In the genomic region with DNA sequence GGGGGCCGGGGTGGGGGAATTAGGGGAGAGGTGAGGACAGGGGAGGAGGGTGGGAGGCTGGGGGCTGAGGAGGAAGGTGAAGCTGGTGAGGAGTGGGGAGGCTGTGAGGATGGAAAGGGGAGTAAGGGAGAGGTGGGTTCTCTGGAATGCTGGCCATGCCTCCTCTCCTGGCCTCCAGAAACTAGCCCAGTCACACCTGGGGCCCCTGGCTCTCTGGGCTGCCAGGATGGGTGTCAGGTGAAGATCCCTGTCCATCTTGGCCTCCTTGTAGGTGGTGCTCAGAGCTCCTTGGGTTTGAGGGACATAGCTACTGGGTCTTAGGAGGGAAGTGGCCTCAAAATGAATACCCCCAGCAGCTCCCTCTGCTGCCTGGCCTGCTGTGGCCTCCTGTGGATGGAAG, we compare ENCODE assay signal across 19 cellular contexts. TPM values are rescaled to one million over a fixed set of nuclear protein-coding genes. Genes with fewer than 3 reads are reported as not detected.
A peak's percentile ranks its signal among the peaks of the same experiment; 100 is the strongest.
DNase-seq lines count a peak whose midpoint lies in the region; ATAC-seq and TF ChIP-seq lines count a peak whose summit lies in the region.
"Had no signal": no experiment of that assay in that cellular context is flagged by ENCODE, and none has a peak within 500 bp of the region (broad histone marks: within the 10 kb centered on the region; RNA-seq: fewer than 3 reads in every experiment).

No MANE protein-coding gene starts in this region.

- ATAC-seq in natural killer cell treated with Interleukin-12 subunit alpha and Interleukin-12 subunit beta and Interleukin-15 and Interleukin-18, amount 100 ng/mL, for 72 hours: no peak
- no peak for ATAC-seq in natural killer cell
- ATAC-seq in aorta (ENCODE audit: low FRiP score): no peak
- ATAC-seq in HG02885 (IDR thresholded peaks at IDR 0.05; ENCODE audit: poor library complexity, unreplicated experiment): no peak

- no peak for TF ChIP-seq CTCF in natural killer cell (IDR thresholded peaks at IDR 0.05)
- no peak for TF ChIP-seq CTCF in osteoblast (IDR thresholded peaks at IDR 0.05; ENCODE audit: extremely low read depth, low read depth, low read length)

- peak; percentile 8 for DNase-seq in activated CD8-positive, alpha-beta memory T cell treated with anti-CD3 and anti-CD28 coated beads, Interleukin-2, amount 50 U/mL, for 4 hours
- no peak for DNase-seq in activated CD8-positive, alpha-beta memory T cell treated with anti-CD3 and anti-CD28 coated beads, Interleukin-2, amount 50 U/mL, for 48 hours
- DNase-seq in natural killer cell treated with Interleukin-12 subunit alpha and Interleukin-12 subunit beta and Interleukin-15 and Interleukin-18, amount 100 ng/mL, for 72 hours (ENCODE audit: low spot score): peak; percentile 15
- DNase-seq in natural killer cell (no peak), osteoblast (ENCODE audit: insufficient read length, low spot score, missing footprints) (peak; percentile 65), aorta (peak; percentile 35 to 47), NCI-H187 treated with DMSO at 0.1 percent for 48 hours (lab: John Stamatoyannopoulos, UW) (no peak)
- DNase-seq: AML-193, KG1, MV-4-11, NCI-H1694 treated with DMSO at 0.1 percent for 48 hours, NCI-H2107, NCI-H2227 treated with DMSO at 0.1 percent for 48 hours, NCI-H510A treated with DMSO at 0.1 percent for 48 hours, NCI-H82, OCI-M1 had no signal

- no peaks in the 10 kb centered on the region for H3K36me3 Mint-ChIP-seq in natural killer cell treated with Interleukin-12 subunit alpha and Interleukin-12 subunit beta and Interleukin-15 and Interleukin-18, amount 100 ng/mL, for 72 hours
- no peaks in the 10 kb centered on the region for H3K36me3 Mint-ChIP-seq in natural killer cell

- H3K9me3 Mint-ChIP-seq in natural killer cell treated with Interleukin-12 subunit alpha and Interleukin-12 subunit beta and Interleukin-15 and Interleukin-18, amount 100 ng/mL, for 72 hours: no peaks in the 10 kb centered on the region
- no peaks in the 10 kb centered on the region for H3K9me3 Mint-ChIP-seq in natural killer cell

- peaks cover 49% of the 10 kb centered on the region for H3K79me2 ChIP-seq in osteoblast (ENCODE audit: insufficient read depth, low read length)

- H3K4me3 Mint-ChIP-seq in natural killer cell treated with Interleukin-12 subunit alpha and Interleukin-12 subunit beta and Interleukin-15 and Interleukin-18, amount 100 ng/mL, for 72 hours: no peak overlapping the region
- no peak overlapping the region for H3K4me3 Mint-ChIP-seq in natural killer cell

- WGBS in aorta, 2 donors: 94 to 97% methylated on average over 1 of the region's 1 CpG

- peaks cover 19 to 34% of the 10 kb centered on the region in 2 donors for H3K27me3 Mint-ChIP-seq in natural killer cell treated with Interleukin-12 subunit alpha and Interleukin-12 subunit beta and Interleukin-15 and Interleukin-18, amount 100 ng/mL, for 72 hours
- peaks cover 14 to 26% of the 10 kb centered on the region in 2 donors for H3K27me3 Mint-ChIP-seq in natural killer cell (ENCODE audit: low read depth in 2 of 2)

- no peak overlapping the region for H3K27ac ChIP-seq in osteoblast (ENCODE audit: low read depth, low read length)
- H3K27ac ChIP-seq in aorta (ENCODE audit: low read depth in 1 of 2, low read length in 2 of 2): no peak overlapping the region
- H3K27ac ChIP-seq: 22Rv1 had no signal

- no peaks in the 10 kb centered on the region for H3K4me1 Mint-ChIP-seq in natural killer cell treated with Interleukin-12 subunit alpha and Interleukin-12 subunit beta and Interleukin-15 and Interleukin-18, amount 100 ng/mL, for 72 hours (ENCODE audit: low read depth in 2 of 2)
- no peaks in the 10 kb centered on the region for H3K4me1 Mint-ChIP-seq in natural killer cell

- H4K20me1 ChIP-seq in osteoblast (ENCODE audit: insufficient read depth, low read length): peaks cover 16% of the 10 kb centered on the region

- H3K36me3 ChIP-seq in osteoblast (ENCODE audit: insufficient read depth, low read length) (peaks cover 43% of the 10 kb centered on the region), aorta (ENCODE audit: control insufficient read depth in 1 of 2, insufficient read depth in 2 of 2, low read length in 1 of 2) (no peaks in the 10 kb centered on the region)

- H3K4me2 ChIP-seq in osteoblast (ENCODE audit: insufficient read depth, low read length): no peak overlapping the region

- H3K27me3 ChIP-seq in osteoblast (ENCODE audit: insufficient read depth, low read length) (no peaks in the 10 kb centered on the region), aorta (ENCODE audit: control insufficient read depth in 1 of 2, insufficient read depth in 2 of 2, low read length in 1 of 2) (no peaks in the 10 kb centered on the region)

- H3K4me3 ChIP-seq in osteoblast (ENCODE audit: insufficient read depth, low read length): no peak overlapping the region
- H3K4me3 ChIP-seq in aorta (ENCODE audit: low read length in 2 of 2): no peak overlapping the region

- H3K9me3 ChIP-seq in osteoblast (ENCODE audit: low read depth, low read length) (no peaks in the 10 kb centered on the region), aorta (ENCODE audit: control insufficient read depth, low read length) (peaks cover 1% of the 10 kb centered on the region)

- no peak overlapping the region for H3K27ac Mint-ChIP-seq in natural killer cell treated with Interleukin-12 subunit alpha and Interleukin-12 subunit beta and Interleukin-15 and Interleukin-18, amount 100 ng/mL, for 72 hours
- no peak overlapping the region for H3K27ac Mint-ChIP-seq in natural killer cell

- H2AFZ ChIP-seq in osteoblast (ENCODE audit: low read length): no peak overlapping the region

- H3K4me1 ChIP-seq in osteoblast (ENCODE audit: insufficient read depth, low read length) (no peaks in the 10 kb centered on the region), aorta (ENCODE audit: control insufficient read depth in 1 of 2, insufficient read depth in 2 of 2, low read length in 2 of 2) (no peaks in the 10 kb centered on the region)

- intact Hi-C loops in natural killer cell (cut with micrococcal nuclease) (no loop called here), aorta (cut with DNase I) (no loop called here)

RNA-seq across cellular contexts. Expression of gene RTL1, which starts 13.1 kb away (rescaled TPM):
- total RNA-seq in natural killer cell treated with Interleukin-12 subunit alpha and Interleukin-12 subunit beta and Interleukin-15 and Interleukin-18, amount 100 ng/mL, for 72 hours: not detected
- not detected for total RNA-seq in natural killer cell
- not detected in 2 replicates for total RNA-seq in osteoblast
- not detected for total RNA-seq in aorta
- not detected for polyA plus RNA-seq in aorta
- total RNA-seq: RPMI7951 had no signal

Comparison
In these comparisons a context has a peak if more than half of its experiments do, and no peak if none do; other contexts are left out.
1. DNase-seq: peak in activated CD8-positive, alpha-beta memory T cell treated with anti-CD3 and anti-CD28 coated beads, Interleukin-2, amount 50 U/mL, for 4 hours (single experiment), natural killer cell treated with Interleukin-12 subunit alpha and Interleukin-12 subunit beta and Interleukin-15 and Interleukin-18, amount 100 ng/mL, for 72 hours (single experiment), osteoblast (single experiment) and aorta (2 of 2); none in activated CD8-positive, alpha-beta memory T cell treated with anti-CD3 and anti-CD28 coated beads, Interleukin-2, amount 50 U/mL, for 48 hours (single experiment), natural killer cell (single experiment) and NCI-H187 treated with DMSO at 0.1 percent for 48 hours (single experiment).